13 cellular contexts compared by ENCODE assay signal in genomic region chr10:11318812-11319598, GRCh38.
A peak's percentile ranks its signal among the peaks of the same experiment; 100 is the strongest.
DNase-seq lines count a peak whose midpoint lies in the region; ATAC-seq and TF ChIP-seq lines count a peak whose summit lies in the region.
"Had no signal": no experiment of that assay in that cellular context is flagged by ENCODE, and none has a peak within 500 bp of the region (broad histone marks: within the 10 kb centered on the region; RNA-seq: fewer than 3 reads in every experiment).

No MANE protein-coding gene starts in this region.

- CTCF ChIA-PET in activated CD4-positive, alpha-beta T cell treated with anti-CD3 and anti-CD28 coated beads for 36 hours (lab: Charles Lee), result interaction anchor here (1.0 to 1.6 kb wide), 4 partner anchors 9 to 145 kb away, joined by 3 to 6 read pairs (median 4); no protein-coding TSS in a partner anchor

- H3K4me1 Mint-ChIP-seq in activated CD4-positive, alpha-beta T cell treated with anti-CD3 and anti-CD28 coated beads for 36 hours, result peaks cover 84% of the 10 kb centered on the region
- H3K4me1 Mint-ChIP-seq in HFFc6 (ENCODE audit: low read depth), result no peaks in the 10 kb centered on the region
- H3K4me1 Mint-ChIP-seq in chondrocyte (ENCODE audit: low read depth), result no peaks in the 10 kb centered on the region
- peaks cover 72% of the 10 kb centered on the region for H3K4me1 Mint-ChIP-seq in stimulated activated effector memory CD8-positive, alpha-beta T cell treated with anti-CD3 and anti-CD28 coated beads, Interleukin-12 subunit alpha, Interleukin-12 subunit beta, amount 100 ng/mL, for 72 hours

- intact Hi-C loops in activated CD4-positive, alpha-beta T cell treated with anti-CD3 and anti-CD28 coated beads for 36 hours (cut with DNase I, micrococcal nuclease), result no loop called here

- TF ChIP-seq CTCF in HFFc6 (IDR thresholded peaks at IDR 0.05) (0 out of 2 replicates have a peak, but pooled peaks have one; percentile 12), chondrocyte (IDR thresholded peaks at IDR 0.05) (peak; percentile 20)

- POLR2A ChIA-PET in activated CD4-positive, alpha-beta T cell treated with anti-CD3 and anti-CD28 coated beads for 36 hours (lab: Charles Lee), result no interaction called here

- DNase-seq in activated CD4-positive, alpha-beta T cell treated with anti-CD3 and anti-CD28 coated beads for 36 hours, result no peak
- DNase-seq in activated CD4-positive, alpha-beta T cell treated with anti-CD3 and anti-CD28 coated beads, Interleukin-2, amount 50 U/mL, for 1 hour, result no peak
- DNase-seq in HFFc6, result no peak
- no peak for DNase-seq in chondrocyte (ENCODE audit: low spot score)
- DNase-seq in stimulated activated effector memory CD8-positive, alpha-beta T cell treated with anti-CD3 and anti-CD28 coated beads, Interleukin-12 subunit alpha, Interleukin-12 subunit beta, amount 100 ng/mL, for 72 hours (ENCODE audit: low spot score in 2 of 2), result no peak
- DNase-seq in stimulated activated CD4-positive, alpha-beta T cell treated with anti-CD3 and anti-CD28 coated beads, Interleukin-2, amount 100 ng/mL, for 48 hours, result no peak
- DNase-seq in KBM-7, result no peak
- no peak for DNase-seq in C1 segment of cervical spinal cord (lab: John Stamatoyannopoulos, UW)
- DNase-seq: Calu3, hypothalamus, NCI-H2029, NCI-H774 had no signal

- peaks cover 81% of the 10 kb centered on the region for H3K36me3 Mint-ChIP-seq in activated CD4-positive, alpha-beta T cell treated with anti-CD3 and anti-CD28 coated beads for 36 hours (ENCODE audit: low read depth)
- H3K36me3 Mint-ChIP-seq in HFFc6 (ENCODE audit: low read depth), result peaks cover 4% of the 10 kb centered on the region; the same call in 1 of the 2 replicates
- peaks cover 23% of the 10 kb centered on the region for H3K36me3 Mint-ChIP-seq in chondrocyte (ENCODE audit: low read depth)
- H3K36me3 Mint-ChIP-seq in stimulated activated effector memory CD8-positive, alpha-beta T cell treated with anti-CD3 and anti-CD28 coated beads, Interleukin-12 subunit alpha, Interleukin-12 subunit beta, amount 100 ng/mL, for 72 hours, result no peaks in the 10 kb centered on the region

- H3K27me3 Mint-ChIP-seq in activated CD4-positive, alpha-beta T cell treated with anti-CD3 and anti-CD28 coated beads for 36 hours, result no peaks in the 10 kb centered on the region
- H3K27me3 Mint-ChIP-seq in HFFc6 (ENCODE audit: insufficient read depth), result peaks cover 4% of the 10 kb centered on the region; the same call in 1 of the 2 replicates
- no peaks in the 10 kb centered on the region for H3K27me3 Mint-ChIP-seq in chondrocyte (ENCODE audit: low read depth)

- in situ Hi-C loops in KBM-7 (cut with MboI; ENCODE audit: low pct_unique_long_range_greater_than_20kb, low sequenced_read_pairs), result no loop called here

- H3K9me3 Mint-ChIP-seq in activated CD4-positive, alpha-beta T cell treated with anti-CD3 and anti-CD28 coated beads for 36 hours (ENCODE audit: low read depth), result no peaks in the 10 kb centered on the region
- H3K9me3 Mint-ChIP-seq in HFFc6 (peaks cover 13% of the 10 kb centered on the region), chondrocyte (ENCODE audit: low read depth) (no peaks in the 10 kb centered on the region)
- no peaks in the 10 kb centered on the region for H3K9me3 Mint-ChIP-seq in stimulated activated effector memory CD8-positive, alpha-beta T cell treated with anti-CD3 and anti-CD28 coated beads, Interleukin-12 subunit alpha, Interleukin-12 subunit beta, amount 100 ng/mL, for 72 hours

- H3K27ac Mint-ChIP-seq in activated CD4-positive, alpha-beta T cell treated with anti-CD3 and anti-CD28 coated beads for 36 hours, result peak overlapping the region; percentile 92
- no peak overlapping the region for H3K27ac Mint-ChIP-seq in HFFc6
- H3K27ac Mint-ChIP-seq in chondrocyte (ENCODE audit: unreplicated experiment), result no peak overlapping the region
- H3K27ac Mint-ChIP-seq in stimulated activated effector memory CD8-positive, alpha-beta T cell treated with anti-CD3 and anti-CD28 coated beads, Interleukin-12 subunit alpha, Interleukin-12 subunit beta, amount 100 ng/mL, for 72 hours, result peak overlapping the region; percentile 88

- H3K4me3 Mint-ChIP-seq in activated CD4-positive, alpha-beta T cell treated with anti-CD3 and anti-CD28 coated beads for 36 hours, result no peak overlapping the region
- H3K4me3 Mint-ChIP-seq in HFFc6 (no peak overlapping the region), chondrocyte (ENCODE audit: unreplicated experiment) (no peak overlapping the region)
- peak overlapping the region; percentile 37 for H3K4me3 Mint-ChIP-seq in stimulated activated effector memory CD8-positive, alpha-beta T cell treated with anti-CD3 and anti-CD28 coated beads, Interleukin-12 subunit alpha, Interleukin-12 subunit beta, amount 100 ng/mL, for 72 hours

- ATAC-seq in activated CD4-positive, alpha-beta T cell treated with anti-CD3 and anti-CD28 coated beads for 36 hours, result no peak
- no peak for ATAC-seq in stimulated activated effector memory CD8-positive, alpha-beta T cell treated with anti-CD3 and anti-CD28 coated beads, Interleukin-12 subunit alpha, Interleukin-12 subunit beta, amount 100 ng/mL, for 72 hours
- ATAC-seq: left lobe of liver had no signal

Comparison
In these comparisons a context has a peak if more than half of its experiments do, and no peak if none do; other contexts are left out.
1. H3K27ac Mint-ChIP-seq: peak in activated CD4-positive, alpha-beta T cell treated with anti-CD3 and anti-CD28 coated beads for 36 hours (single experiment) and stimulated activated effector memory CD8-positive, alpha-beta T cell treated with anti-CD3 and anti-CD28 coated beads, Interleukin-12 subunit alpha, Interleukin-12 subunit beta, amount 100 ng/mL, for 72 hours (single experiment); none in HFFc6 (single experiment) and chondrocyte (single experiment).